Comparison of ENCODE assay signal across 1 cellular context in genomic region chr16:48131201-48131600, GRCh38.
TF ChIP-seq lines count a peak whose summit lies in the region.

No MANE protein-coding gene starts in this region.

TF ChIP-seq in A549, 52 proteins besides CTCF, POLR2A, EP300 and RAD21 (continued from another document):
- TF ChIP-seq HMGXB4 (CRISPR knock-in tag; IDR thresholded peaks at IDR 0.05; ENCODE audit: borderline replicate concordance) = no peak
- no peak for TF ChIP-seq BHLHE40 (IDR thresholded peaks at IDR 0.05; ENCODE audit: low read depth, low read length)
